Comparison of ENCODE assay signal across 9 cellular contexts in the genomic region with DNA sequence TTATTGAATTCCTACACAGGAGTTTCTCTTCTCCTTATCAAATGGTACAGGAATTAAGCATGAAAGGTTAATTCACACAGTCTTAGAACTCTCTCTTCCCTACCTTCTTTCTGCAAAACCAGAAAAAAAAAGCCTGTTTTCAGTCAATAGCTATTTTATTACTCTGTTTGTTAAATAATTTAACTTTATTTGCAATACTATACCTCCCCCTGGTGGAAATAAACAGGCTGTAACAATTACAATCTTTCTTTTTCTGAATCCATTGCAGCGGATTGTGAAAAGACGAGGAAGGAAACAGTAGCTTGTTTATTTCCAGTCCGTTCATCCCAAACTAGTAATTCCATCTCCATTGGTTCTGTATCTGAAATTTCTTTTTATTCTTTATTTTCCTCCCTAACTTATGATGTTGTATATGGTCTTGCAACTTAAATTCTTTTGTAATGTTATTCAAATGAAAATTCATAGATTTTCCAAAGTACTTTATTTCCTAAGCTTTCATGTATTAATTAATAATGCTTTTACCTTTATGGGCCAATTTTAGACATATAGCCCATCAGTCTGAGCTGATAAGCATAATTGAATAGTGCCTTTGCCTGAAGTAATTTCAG.
DNase-seq lines count a peak whose midpoint lies in the region; ATAC-seq, FAIRE-seq and TF ChIP-seq lines count a peak whose summit lies in the region.
"Had no signal": no experiment of that assay in that cellular context is flagged by ENCODE, and none has a peak within 500 bp of the region (broad histone marks: within the 10 kb centered on the region; RNA-seq: fewer than 3 reads in every experiment).

No MANE protein-coding gene starts in this region.

- DNase-seq in G401 (ENCODE audit: low spot score) (peak; percentile 54), NCI-H1105 (lab: John Stamatoyannopoulos, UW) (peak; percentile 38), WERI-Rb-1 (no peak), iris pigment epithelial cell (ENCODE audit: low read depth) (peak; percentile 34), urothelium cell line (ENCODE audit: low spot score) (peak; percentile 28), retina (no peak), ecto neural progenitor cell (ENCODE audit: low spot score) (no peak)
- DNase-seq: activated B cell treated with CpG ODN at 0.5 μM for 24 hours had no signal

- in situ Hi-C loops in G401 (cut with HindIII; ENCODE audit: low sequenced_read_pairs): loop anchor here (10.0 kb wide), 1 partner anchor 572 kb away; no protein-coding TSS in a partner anchor

- no peak for ATAC-seq in GM21737 (IDR thresholded peaks at IDR 0.05; ENCODE audit: unreplicated experiment)

- no peaks in the 10 kb centered on the region for H3K9me3 ChIP-seq in WERI-Rb-1 (ENCODE audit: severe bottlenecking)

- no peak overlapping the region for H3K27ac ChIP-seq in WERI-Rb-1

- H3K36me3 ChIP-seq in WERI-Rb-1: no peaks in the 10 kb centered on the region

- TF ChIP-seq CTCF in WERI-Rb-1 (IDR thresholded peaks at IDR 0.05; ENCODE audit: low read depth, low read length): 0 out of 2 replicates have a peak, but pooled peaks have one; percentile 12

- H3K4me3 ChIP-seq in WERI-Rb-1 (ENCODE audit: low read depth, low read length): no peak overlapping the region

- FAIRE-seq in urothelium cell line (lab: Jason Lieb, UNC): no peak

- H3K27me3 ChIP-seq in WERI-Rb-1 (ENCODE audit: insufficient read depth, low read depth, severe bottlenecking): no peaks in the 10 kb centered on the region

Comparison
In these comparisons a context has a peak if more than half of its experiments do, and no peak if none do; other contexts are left out.
1. DNase-seq: peak in G401 (single experiment), NCI-H1105 (single experiment), iris pigment epithelial cell (single experiment) and urothelium cell line (single experiment); none in WERI-Rb-1 (single experiment), retina (single experiment) and ecto neural progenitor cell (single experiment).